23 cellular contexts compared by ENCODE assay signal in genomic region chr11:1773711-1774550, GRCh38. TPM values are rescaled to one million over a fixed set of nuclear protein-coding genes. Genes with fewer than 3 reads are reported as not detected.
DNase-seq lines count a peak whose midpoint lies in the region; ATAC-seq and TF ChIP-seq lines count a peak whose summit lies in the region.
"Had no signal": no experiment of that assay in that cellular context is flagged by ENCODE, and none has a peak within 500 bp of the region (broad histone marks: within the 10 kb centered on the region; RNA-seq: fewer than 3 reads in every experiment).

No MANE protein-coding gene starts in this region.

- no peaks in the 10 kb centered on the region for H3K9me3 ChIP-seq in HAP-1
- H3K9me3 ChIP-seq: prostate gland had no signal

- ATAC-seq in stimulated activated naive CD8-positive, alpha-beta T cell treated with anti-CD3 and anti-CD28 coated beads, Interleukin-15, amount 100 ng/mL, for 72 hours: no peak
- no peak for ATAC-seq in stimulated activated naive CD8-positive, alpha-beta T cell treated with anti-CD3 and anti-CD28 coated beads, Interleukin-15, Interleukin-2, amounts not matched to agents 100 U/mL and 50 U/mL, for 24 hours
- ATAC-seq in HG02588 (IDR thresholded peaks at IDR 0.05; ENCODE audit: unreplicated experiment): no peak
- ATAC-seq: foreskin keratinocyte had no signal

- no peak for TF ChIP-seq CTCF in neural crest cell (conservative IDR thresholded peaks at IDR 0.05)

- peaks cover 23% of the 10 kb centered on the region for H3K4me1 Mint-ChIP-seq in stimulated activated naive CD8-positive, alpha-beta T cell treated with anti-CD3 and anti-CD28 coated beads, Interleukin-15, amount 100 ng/mL, for 72 hours
- peaks cover 27% of the 10 kb centered on the region for H3K4me1 Mint-ChIP-seq in activated T-helper 1 cell treated with anti-CD3 and anti-CD28 coated beads, Interleukin-12 subunit alpha, Interleukin-12 subunit beta, Interleukin-2, Interleukin-4 antibody, amounts not matched to agents 30 ng/mL and 10 ng/mL and 1 ng/mL, durations not matched to agents 14 hours and 24 hours and 36 hours (ENCODE audit: low read depth)
- H3K4me1 Mint-ChIP-seq in neural crest cell: peaks cover 9% of the 10 kb centered on the region

- no peaks in the 10 kb centered on the region for H3K27me3 ChIP-seq in HAP-1 (ENCODE audit: low read depth)
- H3K27me3 ChIP-seq: foreskin keratinocyte had no signal

- no peaks in the 10 kb centered on the region for H3K9me3 Mint-ChIP-seq in stimulated activated naive CD8-positive, alpha-beta T cell treated with anti-CD3 and anti-CD28 coated beads, Interleukin-15, amount 100 ng/mL, for 72 hours
- H3K9me3 Mint-ChIP-seq in activated T-helper 1 cell treated with anti-CD3 and anti-CD28 coated beads, Interleukin-12 subunit alpha, Interleukin-12 subunit beta, Interleukin-2, Interleukin-4 antibody, amounts not matched to agents 30 ng/mL and 10 ng/mL and 1 ng/mL, durations not matched to agents 14 hours and 24 hours and 36 hours: no peaks in the 10 kb centered on the region
- peaks cover 4% of the 10 kb centered on the region for H3K9me3 Mint-ChIP-seq in neural crest cell
- H3K9me3 Mint-ChIP-seq: activated CD4-positive, alpha-beta T cell treated with anti-CD3 and anti-CD28 coated beads, Interleukin-2, amount 10 ng/mL, durations not matched to agents 24 days and 14 days; activated naive CD8-positive, alpha-beta T cell treated with anti-CD3 and anti-CD28 coated beads for 36 hours had no signal

- in situ Hi-C loops in HAP-1 (cut with MboI; ENCODE audit: low sequenced_read_pairs): no loop called here

- TF ChIP-seq POLR2A in erythroblast (IDR thresholded peaks at IDR 0.05; ENCODE audit: low read length): no peak

- no peaks in the 10 kb centered on the region for H3K27me3 Mint-ChIP-seq in stimulated activated naive CD8-positive, alpha-beta T cell treated with anti-CD3 and anti-CD28 coated beads, Interleukin-15, amount 100 ng/mL, for 72 hours
- H3K27me3 Mint-ChIP-seq in activated T-helper 1 cell treated with anti-CD3 and anti-CD28 coated beads, Interleukin-12 subunit alpha, Interleukin-12 subunit beta, Interleukin-2, Interleukin-4 antibody, amounts not matched to agents 30 ng/mL and 10 ng/mL and 1 ng/mL, durations not matched to agents 14 hours and 24 hours and 36 hours (ENCODE audit: insufficient read depth): peaks cover 4% of the 10 kb centered on the region
- no peaks in the 10 kb centered on the region for H3K27me3 Mint-ChIP-seq in neural crest cell (ENCODE audit: low read depth)

- H3K36me3 ChIP-seq in HAP-1 (replicated peaks): no peaks in the 10 kb centered on the region
- H3K36me3 ChIP-seq: prostate gland had no signal

- H3K4me3 Mint-ChIP-seq in stimulated activated naive CD8-positive, alpha-beta T cell treated with anti-CD3 and anti-CD28 coated beads, Interleukin-15, amount 100 ng/mL, for 72 hours: peak overlapping the region in 1 of 2 donors; percentile 30
- H3K4me3 Mint-ChIP-seq in activated T-helper 1 cell treated with anti-CD3 and anti-CD28 coated beads, Interleukin-12 subunit alpha, Interleukin-12 subunit beta, Interleukin-2, Interleukin-4 antibody, amounts not matched to agents 30 ng/mL and 10 ng/mL and 1 ng/mL, durations not matched to agents 14 hours and 24 hours and 36 hours: no peak overlapping the region
- no peak overlapping the region for H3K4me3 Mint-ChIP-seq in neural crest cell
- H3K4me3 Mint-ChIP-seq: activated naive CD8-positive, alpha-beta T cell treated with anti-CD3 and anti-CD28 coated beads for 36 hours; naive B cell had no signal

- no peaks in the 10 kb centered on the region for H3K4me1 ChIP-seq in HAP-1
- H3K4me1 ChIP-seq: prostate gland had no signal

- no peak overlapping the region for H3K4me3 ChIP-seq in HAP-1
- H3K4me3 ChIP-seq: prostate gland, smooth muscle cell had no signal

- H3K36me3 Mint-ChIP-seq in activated T-helper 1 cell treated with anti-CD3 and anti-CD28 coated beads, Interleukin-12 subunit alpha, Interleukin-12 subunit beta, Interleukin-2, Interleukin-4 antibody, amounts not matched to agents 30 ng/mL and 10 ng/mL and 1 ng/mL, durations not matched to agents 14 hours and 24 hours and 36 hours (ENCODE audit: low read depth): no peaks in the 10 kb centered on the region
- no peaks in the 10 kb centered on the region for H3K36me3 Mint-ChIP-seq in neural crest cell (ENCODE audit: low read depth)
- H3K36me3 Mint-ChIP-seq: activated naive CD8-positive, alpha-beta T cell treated with anti-CD3 and anti-CD28 coated beads for 36 hours had no signal

- peak overlapping the region; percentile 4 to 83 for H3K27ac Mint-ChIP-seq in stimulated activated naive CD8-positive, alpha-beta T cell treated with anti-CD3 and anti-CD28 coated beads, Interleukin-15, amount 100 ng/mL, for 72 hours
- peak overlapping the region; percentile 26 for H3K27ac Mint-ChIP-seq in activated T-helper 1 cell treated with anti-CD3 and anti-CD28 coated beads, Interleukin-12 subunit alpha, Interleukin-12 subunit beta, Interleukin-2, Interleukin-4 antibody, amounts not matched to agents 30 ng/mL and 10 ng/mL and 1 ng/mL, durations not matched to agents 14 hours and 24 hours and 36 hours
- H3K27ac Mint-ChIP-seq in neural crest cell (ENCODE audit: unreplicated experiment): peak overlapping the region; percentile 27
- H3K27ac Mint-ChIP-seq: activated naive CD8-positive, alpha-beta T cell treated with anti-CD3 and anti-CD28 coated beads for 36 hours had no signal

- intact Hi-C loops in activated T-helper 1 cell treated with anti-CD3 and anti-CD28 coated beads, Interleukin-12 subunit alpha, Interleukin-12 subunit beta, Interleukin-2, Interleukin-4 antibody, amounts not matched to agents 30 ng/mL and 10 ng/mL and 1 ng/mL, durations not matched to agents 14 hours and 24 hours and 36 hours (cut with micrococcal nuclease): loop anchor here (5.0 kb wide), 1 partner anchor 72 kb away; no protein-coding TSS in a partner anchor

- no peak for DNase-seq in stimulated activated naive CD8-positive, alpha-beta T cell treated with anti-CD3 and anti-CD28 coated beads, Interleukin-15, amount 100 ng/mL, for 72 hours
- no peak for DNase-seq in stimulated activated naive CD8-positive, alpha-beta T cell treated with anti-CD3 and anti-CD28 coated beads, Interleukin-15, Interleukin-2, amounts not matched to agents 100 U/mL and 50 U/mL, for 24 hours
- no peak for DNase-seq in activated T-helper 1 cell treated with anti-CD3 and anti-CD28 coated beads, Interleukin-12 subunit alpha, Interleukin-12 subunit beta, Interleukin-2, Interleukin-4 antibody, amounts not matched to agents 30 ng/mL and 10 ng/mL and 1 ng/mL, durations not matched to agents 14 hours and 24 hours and 36 hours (ENCODE audit: low spot score)
- no peak for DNase-seq in neural crest cell (ENCODE audit: low read depth, low spot score)
- no peak for DNase-seq in HAP-1 (ENCODE audit: low spot score in 2 of 2)
- DNase-seq in erythroblast (lab: John Stamatoyannopoulos, UW): no peak
- DNase-seq: activated CD4-positive, alpha-beta T cell treated with anti-CD3 and anti-CD28 coated beads, Interleukin-2, amount 10 ng/mL, durations not matched to agents 24 days and 14 days; activated naive CD8-positive, alpha-beta T cell treated with anti-CD3 and anti-CD28 coated beads for 36 hours; activated T-cell treated with anti-CD3 and anti-CD28 coated beads for 4 hours; dermis blood vessel endothelial cell; DMS79 treated with DMSO at 0.1 percent for 48 hours; foreskin keratinocyte; hypothalamus; KG1; naive B cell; NCI-H2081 treated with DMSO at 0.1 percent for 48 hours; NCI-H510A; RPMI8226; stimulated activated CD4-positive, alpha-beta T cell treated with anti-CD3 and anti-CD28 coated beads, Interleukin-4, amount 100 ng/mL, for 4 hours; substantia nigra had no signal

RNA-seq across cellular contexts. Expression of gene CTSD, which starts 10.2 kb away (rescaled TPM):
- 84.2 and 92.1 TPM in 2 replicates for total RNA-seq in activated T-helper 1 cell treated with anti-CD3 and anti-CD28 coated beads, Interleukin-12 subunit alpha, Interleukin-12 subunit beta, Interleukin-2, Interleukin-4 antibody, amounts not matched to agents 30 ng/mL and 10 ng/mL and 1 ng/mL, durations not matched to agents 14 hours and 24 hours and 36 hours
- 95.5 and 109 TPM in 2 replicates for total RNA-seq in neural crest cell

RNA-seq across cellular contexts. Expression of gene IFITM10, which starts 23.5 kb away (rescaled TPM):
- 0.32 and 0.52 TPM in 2 replicates for total RNA-seq in activated T-helper 1 cell treated with anti-CD3 and anti-CD28 coated beads, Interleukin-12 subunit alpha, Interleukin-12 subunit beta, Interleukin-2, Interleukin-4 antibody, amounts not matched to agents 30 ng/mL and 10 ng/mL and 1 ng/mL, durations not matched to agents 14 hours and 24 hours and 36 hours
- 0.66 TPM in 1 of 2 replicates, not detected in the other for total RNA-seq in neural crest cell
- total RNA-seq: activated naive CD8-positive, alpha-beta T cell treated with anti-CD3 and anti-CD28 coated beads for 36 hours had no signal
